Comparison of ENCODE assay signal across 11 cellular contexts in genomic region chr1:184052750-184053149, GRCh38. TPM values are rescaled to one million over a fixed set of nuclear protein-coding genes. Genes with fewer than 3 reads are reported as not detected.
DNase-seq lines count a peak whose midpoint lies in the region; ATAC-seq lines count a peak whose summit lies in the region.
"Had no signal": no experiment of that assay in that cellular context is flagged by ENCODE, and none has a peak within 500 bp of the region (broad histone marks: within the 10 kb centered on the region; RNA-seq: fewer than 3 reads in every experiment).

No MANE protein-coding gene starts in this region.

- WGBS in thymus = 62% methylated on average over 3 of the region's 3 CpGs

- peaks cover 9% of the 10 kb centered on the region for H3K4me1 ChIP-seq in thymus (ENCODE audit: control insufficient read depth, insufficient read depth, low read length)

- no peaks in the 10 kb centered on the region for H3K27me3 ChIP-seq in thymus (ENCODE audit: control insufficient read depth, insufficient read depth)

- no peak overlapping the region for H3K27ac ChIP-seq in thymus (ENCODE audit: low read depth)

- peaks cover 36% of the 10 kb centered on the region for H3K4me1 Mint-ChIP-seq in activated naive CD4-positive, alpha-beta T cell treated with anti-CD3 and anti-CD28 coated beads, Interleukin-2, amount 10 ng/mL, durations not matched to agents 7 days and 5 days
- H3K4me1 Mint-ChIP-seq in activated CD4-positive, alpha-beta memory T cell treated with anti-CD3 and anti-CD28 coated beads, Interleukin-2, amount 10 ng/mL, durations not matched to agents 7 days and 5 days = peaks cover 35% of the 10 kb centered on the region
- peaks cover 38 to 67% of the 10 kb centered on the region in 2 donors for H3K4me1 Mint-ChIP-seq in immature natural killer cell

- DNase-seq in activated naive CD4-positive, alpha-beta T cell treated with anti-CD3 and anti-CD28 coated beads, Interleukin-2, amount 10 ng/mL, durations not matched to agents 7 days and 5 days = no peak
- DNase-seq in activated naive CD4-positive, alpha-beta T cell treated with anti-CD3 and anti-CD28 coated beads, Interleukin-2, amount 50 U/mL, for 16 hours = no peak
- DNase-seq in activated CD4-positive, alpha-beta memory T cell treated with anti-CD3 and anti-CD28 coated beads, Interleukin-2, amount 10 ng/mL, durations not matched to agents 7 days and 5 days = no peak
- no peak for DNase-seq in immature natural killer cell
- no peak for DNase-seq in NCI-H2196 treated with DMSO at 0.1 percent for 48 hours (lab: John Stamatoyannopoulos, UW; ENCODE audit: unreplicated experiment)
- no peak for DNase-seq in dermis blood vessel endothelial cell
- DNase-seq: activated CD4-positive, alpha-beta T cell treated with anti-CD3 and anti-CD28 coated beads for 1 hour; foreskin keratinocyte; stimulated activated CD4-positive, alpha-beta T cell treated with anti-CD3 and anti-CD28 coated beads, Interleukin-1b, Interleukin-23, amount 100 ng/mL, for 48 hours had no signal

- peak overlapping the region; percentile 98 for H3K4me3 Mint-ChIP-seq in activated naive CD4-positive, alpha-beta T cell treated with anti-CD3 and anti-CD28 coated beads, Interleukin-2, amount 10 ng/mL, durations not matched to agents 7 days and 5 days
- H3K4me3 Mint-ChIP-seq in activated CD4-positive, alpha-beta memory T cell treated with anti-CD3 and anti-CD28 coated beads, Interleukin-2, amount 10 ng/mL, durations not matched to agents 7 days and 5 days = peak overlapping the region; percentile 96
- H3K4me3 Mint-ChIP-seq in immature natural killer cell = peak overlapping the region; percentile 98 to 99 (median 98)

- no peaks in the 10 kb centered on the region for H3K9me3 Mint-ChIP-seq in activated naive CD4-positive, alpha-beta T cell treated with anti-CD3 and anti-CD28 coated beads, Interleukin-2, amount 10 ng/mL, durations not matched to agents 7 days and 5 days
- H3K9me3 Mint-ChIP-seq in activated CD4-positive, alpha-beta memory T cell treated with anti-CD3 and anti-CD28 coated beads, Interleukin-2, amount 10 ng/mL, durations not matched to agents 7 days and 5 days = no peaks in the 10 kb centered on the region
- no peaks in the 10 kb centered on the region for H3K9me3 Mint-ChIP-seq in immature natural killer cell

- H3K27ac Mint-ChIP-seq in activated naive CD4-positive, alpha-beta T cell treated with anti-CD3 and anti-CD28 coated beads, Interleukin-2, amount 10 ng/mL, durations not matched to agents 7 days and 5 days = peak overlapping the region; percentile 98
- H3K27ac Mint-ChIP-seq in activated CD4-positive, alpha-beta memory T cell treated with anti-CD3 and anti-CD28 coated beads, Interleukin-2, amount 10 ng/mL, durations not matched to agents 7 days and 5 days = peak overlapping the region; percentile 94
- H3K27ac Mint-ChIP-seq in immature natural killer cell = peak overlapping the region in 5 of 6 donors; percentile 85 to 96 (median 94)

- no peak for ATAC-seq in HG03175 (IDR thresholded peaks at IDR 0.05; ENCODE audit: unreplicated experiment)

- H3K36me3 Mint-ChIP-seq in activated naive CD4-positive, alpha-beta T cell treated with anti-CD3 and anti-CD28 coated beads, Interleukin-2, amount 10 ng/mL, durations not matched to agents 7 days and 5 days = peaks cover 24% of the 10 kb centered on the region
- H3K36me3 Mint-ChIP-seq in activated CD4-positive, alpha-beta memory T cell treated with anti-CD3 and anti-CD28 coated beads, Interleukin-2, amount 10 ng/mL, durations not matched to agents 7 days and 5 days (ENCODE audit: low read depth) = peaks cover 34% of the 10 kb centered on the region
- H3K36me3 Mint-ChIP-seq in immature natural killer cell = peaks cover 5 to 18% (median 16%) of the 10 kb centered on the region in 3 donors

- no peaks in the 10 kb centered on the region for H3K36me3 ChIP-seq in thymus (ENCODE audit: control insufficient read depth, insufficient read depth)

- peaks cover 17% of the 10 kb centered on the region for H3K27me3 Mint-ChIP-seq in activated naive CD4-positive, alpha-beta T cell treated with anti-CD3 and anti-CD28 coated beads, Interleukin-2, amount 10 ng/mL, durations not matched to agents 7 days and 5 days
- H3K27me3 Mint-ChIP-seq in activated CD4-positive, alpha-beta memory T cell treated with anti-CD3 and anti-CD28 coated beads, Interleukin-2, amount 10 ng/mL, durations not matched to agents 7 days and 5 days = peaks cover 21% of the 10 kb centered on the region
- peaks cover 0 to 14% (median 0%) of the 10 kb centered on the region in 3 donors for H3K27me3 Mint-ChIP-seq in immature natural killer cell (ENCODE audit: low read depth in 3 of 3)

- POLR2A ChIA-PET in activated CD4-positive, alpha-beta memory T cell treated with anti-CD3 and anti-CD28 coated beads, Interleukin-2, amount 10 ng/mL, durations not matched to agents 7 days and 5 days (lab: Charles Lee) = interaction anchor here (0.6 to 2.9 kb wide), 5 partner anchors 11 to 400 kb away, joined by 3 to 39 read pairs (median 9); partner anchors contain the start of genes APOBEC4 and COLGALT2

- CTCF ChIA-PET in activated naive CD4-positive, alpha-beta T cell treated with anti-CD3 and anti-CD28 coated beads, Interleukin-2, amount 10 ng/mL, durations not matched to agents 7 days and 5 days (lab: Charles Lee) = no interaction called here
- CTCF ChIA-PET in activated CD4-positive, alpha-beta memory T cell treated with anti-CD3 and anti-CD28 coated beads, Interleukin-2, amount 10 ng/mL, durations not matched to agents 7 days and 5 days (lab: Charles Lee) = no interaction called here

- peak overlapping the region; percentile 77 for H3K4me3 ChIP-seq in thymus (ENCODE audit: low read length)

- H3K9me3 ChIP-seq in thymus (ENCODE audit: control insufficient read depth) = no peaks in the 10 kb centered on the region

RNA-seq across cellular contexts. Expression of gene TSEN15, which starts 1.2 kb away (rescaled TPM):
- total RNA-seq in activated CD4-positive, alpha-beta memory T cell treated with anti-CD3 and anti-CD28 coated beads, Interleukin-2, amount 10 ng/mL, durations not matched to agents 7 days and 5 days = 10 to 100 TPM; 52.6 to 53.7 TPM
- polyA plus RNA-seq in immature natural killer cell (10 to 100 TPM; 83.2 to 94.4 (median 87.9) TPM), thymus (30.1 TPM)
- 24.5 and 30.1 TPM in 2 replicates for total RNA-seq in dermis blood vessel endothelial cell

RNA-seq across cellular contexts. Expression of gene COLGALT2, which starts 15.2 kb away (rescaled TPM):
- 1 to 10 TPM; 2.6 to 2.9 TPM for total RNA-seq in activated CD4-positive, alpha-beta memory T cell treated with anti-CD3 and anti-CD28 coated beads, Interleukin-2, amount 10 ng/mL, durations not matched to agents 7 days and 5 days
- 10 to 100 TPM in 1 of 3 donors, 1 to 10 TPM in 2; 1.2 to 13.0 (median 9.0) TPM for polyA plus RNA-seq in immature natural killer cell
- 0.64 TPM for polyA plus RNA-seq in thymus
- total RNA-seq in dermis blood vessel endothelial cell = 0.14 TPM in 1 of 2 replicates, not detected in the other
